11 cellular contexts compared by ENCODE assay signal in the genomic region with DNA sequence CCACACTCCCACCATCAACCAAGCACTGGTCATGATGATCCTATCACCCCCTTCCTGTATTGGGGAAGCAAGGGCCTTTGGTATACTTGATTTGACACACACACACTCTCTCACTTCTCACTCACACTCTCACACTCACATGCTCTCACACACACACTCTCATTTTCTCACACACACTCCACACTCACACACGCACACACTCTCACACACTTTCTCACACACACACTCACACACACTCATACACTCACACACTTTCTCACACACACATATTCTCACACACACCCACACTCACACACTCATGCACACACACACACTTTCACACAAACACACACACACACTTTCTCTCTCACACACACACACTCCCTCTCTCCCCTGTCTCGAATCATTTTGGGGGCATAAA.
DNase-seq lines count a peak whose midpoint lies in the region; TF ChIP-seq lines count a peak whose summit lies in the region.
"Had no signal": no experiment of that assay in that cellular context is flagged by ENCODE, and none has a peak within 500 bp of the region (broad histone marks: within the 10 kb centered on the region; RNA-seq: fewer than 3 reads in every experiment).

No MANE protein-coding gene starts in this region.

- DNase-seq in GM12865 (ENCODE audit: low read depth) (peak; percentile 12), HuH-7 (ENCODE audit: low spot score) (no peak), GM20000 (ENCODE audit: low spot score) (no peak), NCI-H226 (no peak)
- DNase-seq: DMS153, foreskin melanocyte, NCI-H1694 treated with DMSO at 0.1 percent for 48 hours had no signal

- no peaks in the 10 kb centered on the region for H3K9me3 ChIP-seq in OCI-LY1 (ENCODE audit: low read length)

- H3K27ac ChIP-seq in OCI-LY1 (ENCODE audit: low read depth, low read length, poor library complexity, severe bottlenecking) (peak overlapping the region; percentile 87), cingulate gyrus (ENCODE audit: low read depth, low read length) (peak overlapping the region; percentile 75), skin epidermis (peak overlapping the region in 16 of 21 experiments; percentile 21 to 95 (median 68))

- peaks cover 57% of the 10 kb centered on the region for H3K4me1 ChIP-seq in OCI-LY1 (ENCODE audit: insufficient read depth, low read length, severe bottlenecking)

- H3F3A ChIP-seq in OCI-LY1 (ENCODE audit: insufficient read depth, low read length) = peaks cover 16% of the 10 kb centered on the region

- no peaks in the 10 kb centered on the region for H4K20me1 ChIP-seq in OCI-LY1 (ENCODE audit: insufficient read depth, low read length)

- no peak overlapping the region for H3K4me2 ChIP-seq in OCI-LY1 (ENCODE audit: low read length)

- H2AFZ ChIP-seq in OCI-LY1 (ENCODE audit: low read length) = no peak overlapping the region

- H3K4me3 ChIP-seq in GM12865 (ENCODE audit: low read depth, low read length) = no peak overlapping the region
- no peak overlapping the region for H3K4me3 ChIP-seq in OCI-LY1 (ENCODE audit: low read depth, low read length, poor library complexity, severe bottlenecking)
- H3K4me3 ChIP-seq in skin epidermis = no peak overlapping the region
- H3K4me3 ChIP-seq: lung had no signal

- H3K27me3 ChIP-seq in OCI-LY1 (ENCODE audit: insufficient read depth, low read length) = no peaks in the 10 kb centered on the region

- H3K79me2 ChIP-seq in OCI-LY1 (ENCODE audit: insufficient read depth, low read length) = peaks cover 15% of the 10 kb centered on the region

- H3K9me2 ChIP-seq in OCI-LY1 (ENCODE audit: low read depth, low read length) = no peaks in the 10 kb centered on the region

- H3K36me3 ChIP-seq in OCI-LY1 (ENCODE audit: insufficient read depth, low read length) = peaks cover 93% of the 10 kb centered on the region

- no peak for TF ChIP-seq CTCF in GM12865 (IDR thresholded peaks at IDR 0.05; ENCODE audit: insufficient read depth, low read depth, low read length, missing control alignments)
- no peak for TF ChIP-seq CTCF in OCI-LY1 (IDR thresholded peaks at IDR 0.05; ENCODE audit: low read length)
- no peak for TF ChIP-seq CTCF in GM20000 (IDR thresholded peaks at IDR 0.05; ENCODE audit: extremely low read depth, missing control alignments)

- H3K9ac ChIP-seq in OCI-LY1 (ENCODE audit: low read length) = no peak overlapping the region; the same call in 1 of the 2 replicates
